ENCODE assay signal across 25 cellular contexts in the genomic region with DNA sequence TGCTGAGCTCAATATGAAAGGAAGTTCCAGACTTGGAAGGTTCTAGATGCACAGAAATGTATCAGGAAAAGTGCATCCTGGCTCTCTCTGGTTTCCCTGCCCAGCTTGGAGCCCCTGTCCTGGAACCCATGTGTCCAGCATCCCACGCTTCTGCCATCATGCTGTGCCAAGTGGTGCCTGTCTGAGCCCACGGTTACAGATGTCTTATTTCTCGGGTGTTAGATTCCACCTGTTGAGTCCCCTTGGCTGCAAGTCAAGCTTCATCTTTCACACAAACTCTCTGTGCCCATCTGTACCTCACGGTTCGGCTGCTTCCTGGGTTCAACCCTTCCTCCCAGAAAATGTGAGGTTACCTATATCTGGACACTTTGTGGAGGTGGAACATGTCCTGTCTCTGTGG. TPM values are rescaled to one million over a fixed set of nuclear protein-coding genes. Genes with fewer than 3 reads are reported as not detected.
"Had no signal": no experiment of that assay in that cellular context is flagged by ENCODE, and none has a peak within 500 bp of the region (broad histone marks: within the 10 kb centered on the region; RNA-seq: fewer than 3 reads in every experiment).

No MANE protein-coding gene starts in this region.

- DNase-seq: activated B cell treated with CpG ODN at 0.5 μM for 24 hours; activated CD4-positive, alpha-beta memory T cell treated with anti-CD3 and anti-CD28 coated beads, Interleukin-2, amount 10 ng/mL, durations not matched to agents 7 days and 5 days; activated CD4-positive, alpha-beta T cell treated with anti-CD3 and anti-CD28 coated beads for 1 hour; activated CD4-positive, alpha-beta T cell treated with anti-CD3 and anti-CD28 coated beads, Interleukin-2, amount 50 U/mL, for 1 hour; activated CD8-positive, alpha-beta memory T cell treated with anti-CD3 and anti-CD28 coated beads, Interleukin-2, amount 50 U/mL, for 4 hours; activated effector memory CD4-positive, alpha-beta T cell treated with anti-CD3 and anti-CD28 coated beads, Interleukin-2, amount 50 U/mL, for 16 hours; activated naive CD4-positive, alpha-beta T cell treated with Interleukin-2 at 50 U/mL for 16 hours; activated T-cell treated with anti-CD3 and anti-CD28 coated beads, Interleukin-2, amount 50 U/mL, for 4 hours; NCI-H1092; NCI-H1436; NCI-H1694 treated with DMSO at 0.1 percent for 48 hours; NCI-H2029 treated with DMSO at 0.1 percent for 48 hours; NCI-H446; NCI-H524; SHP77; SW 1271; T1000 had no signal

- H3K36me3 ChIP-seq: Peyer's patch, SJSA1 had no signal

- H3K4me1 ChIP-seq: Peyer's patch, SJSA1 had no signal

- H3K27ac ChIP-seq: KMS-11, Peyer's patch, SJSA1 had no signal

- H3K9me3 ChIP-seq: SJSA1 had no signal

- ATAC-seq: activated T-cell treated with anti-CD3 and anti-CD28 coated beads, Interleukin-2, amount 50 U/mL, for 4 hours; SK-N-SH treated with all-trans-retinoic acid at 6 μM for 48 hours had no signal

- H3K4me3 ChIP-seq: Peyer's patch, SJSA1 had no signal

RNA-seq across cellular contexts. Expression of a gene that starts 22.5 kb away (rescaled TPM):
- total RNA-seq: activated B cell treated with CpG ODN at 0.5 μM for 24 hours; activated CD4-positive, alpha-beta memory T cell treated with anti-CD3 and anti-CD28 coated beads, Interleukin-2, amount 10 ng/mL, durations not matched to agents 7 days and 5 days; activated CD8-positive, alpha-beta memory T cell treated with anti-CD3 and anti-CD28 coated beads for 36 hours; activated T-cell treated with anti-CD3 and anti-CD28 coated beads, Interleukin-2, amount 50 U/mL, for 4 hours; astrocyte; MCF 10A; Peyer's patch; SJSA1; T-helper 1 cell treated with Interleukin-12 subunit alpha and Interleukin-12 subunit beta and Interleukin-4 antibody, amounts not matched to agents 30 ng/mL and 1 ng/mL, for 36 hours had no signal
